ENCODE assay signal across 10 cellular contexts in genomic region chr14:102220031-102220430, GRCh38.
DNase-seq lines count a peak whose midpoint lies in the region; ATAC-seq and TF ChIP-seq lines count a peak whose summit lies in the region.
"Had no signal": no experiment of that assay in that cellular context is flagged by ENCODE, and none has a peak within 500 bp of the region (broad histone marks: within the 10 kb centered on the region; RNA-seq: fewer than 3 reads in every experiment).

No MANE protein-coding gene starts in this region.

- no peaks in the 10 kb centered on the region for H3K27me3 Mint-ChIP-seq in activated T-cell treated with anti-CD3 and anti-CD28 coated beads, Interleukin-2, amount 50 U/mL, for 24 hours

- no peak for DNase-seq in activated T-cell treated with anti-CD3 and anti-CD28 coated beads, Interleukin-2, amount 50 U/mL, for 24 hours
- DNase-seq in activated T-cell treated with anti-CD3 and anti-CD28 coated beads, Interleukin-2, amount 50 U/mL, for 48 hours = no peak
- no peak for DNase-seq in stimulated activated effector memory CD8-positive, alpha-beta T cell treated with anti-CD3 and anti-CD28 coated beads, Interleukin-12 subunit alpha, Interleukin-12 subunit beta, amount 100 ng/mL, for 72 hours (ENCODE audit: low spot score in 2 of 2)
- DNase-seq in upper lobe of right lung (no peak), ecto neural progenitor cell (ENCODE audit: low spot score) (no peak)
- DNase-seq in activated effector memory CD4-positive, alpha-beta T cell treated with Interleukin-2 at 50 U/mL for 16 hours = no peak
- DNase-seq: kidney had no signal

- H3K4me1 Mint-ChIP-seq in activated T-cell treated with anti-CD3 and anti-CD28 coated beads, Interleukin-2, amount 50 U/mL, for 24 hours (ENCODE audit: low read depth) = peaks cover 21% of the 10 kb centered on the region
- H3K4me1 Mint-ChIP-seq in stimulated activated effector memory CD8-positive, alpha-beta T cell treated with anti-CD3 and anti-CD28 coated beads, Interleukin-12 subunit alpha, Interleukin-12 subunit beta, amount 100 ng/mL, for 72 hours = peaks cover 24% of the 10 kb centered on the region

- H3K27ac ChIP-seq in upper lobe of right lung = no peak overlapping the region
- H3K27ac ChIP-seq: SK-N-MC had no signal

- no peak overlapping the region for H3K4me3 ChIP-seq in upper lobe of right lung
- H3K4me3 ChIP-seq: SK-N-MC had no signal

- no peak for TF ChIP-seq CTCF in upper lobe of right lung (IDR thresholded peaks at IDR 0.05)

- peaks cover 9% of the 10 kb centered on the region for H3K36me3 ChIP-seq in upper lobe of right lung

- no peaks in the 10 kb centered on the region for H3K9me3 Mint-ChIP-seq in activated T-cell treated with anti-CD3 and anti-CD28 coated beads, Interleukin-2, amount 50 U/mL, for 24 hours
- H3K9me3 Mint-ChIP-seq in stimulated activated effector memory CD8-positive, alpha-beta T cell treated with anti-CD3 and anti-CD28 coated beads, Interleukin-12 subunit alpha, Interleukin-12 subunit beta, amount 100 ng/mL, for 72 hours = no peaks in the 10 kb centered on the region

- no peaks in the 10 kb centered on the region for H3K9me3 ChIP-seq in upper lobe of right lung

- H3K4me1 ChIP-seq in upper lobe of right lung = no peaks in the 10 kb centered on the region

- no peak overlapping the region for H3K4me3 Mint-ChIP-seq in activated T-cell treated with anti-CD3 and anti-CD28 coated beads, Interleukin-2, amount 50 U/mL, for 24 hours
- no peak overlapping the region for H3K4me3 Mint-ChIP-seq in stimulated activated effector memory CD8-positive, alpha-beta T cell treated with anti-CD3 and anti-CD28 coated beads, Interleukin-12 subunit alpha, Interleukin-12 subunit beta, amount 100 ng/mL, for 72 hours

- peak overlapping the region; percentile 89 for H3K27ac Mint-ChIP-seq in activated T-cell treated with anti-CD3 and anti-CD28 coated beads, Interleukin-2, amount 50 U/mL, for 24 hours
- peak overlapping the region; percentile 33 for H3K27ac Mint-ChIP-seq in stimulated activated effector memory CD8-positive, alpha-beta T cell treated with anti-CD3 and anti-CD28 coated beads, Interleukin-12 subunit alpha, Interleukin-12 subunit beta, amount 100 ng/mL, for 72 hours

- intact Hi-C loops in upper lobe of right lung (cut with DNase I) = no loop called here

- no peaks in the 10 kb centered on the region for H3K27me3 ChIP-seq in upper lobe of right lung

- H3K36me3 Mint-ChIP-seq in activated T-cell treated with anti-CD3 and anti-CD28 coated beads, Interleukin-2, amount 50 U/mL, for 24 hours (ENCODE audit: low read depth) = peaks cover 47% of the 10 kb centered on the region
- peaks cover 17% of the 10 kb centered on the region for H3K36me3 Mint-ChIP-seq in stimulated activated effector memory CD8-positive, alpha-beta T cell treated with anti-CD3 and anti-CD28 coated beads, Interleukin-12 subunit alpha, Interleukin-12 subunit beta, amount 100 ng/mL, for 72 hours

- ATAC-seq in GM21717 (IDR thresholded peaks at IDR 0.05; ENCODE audit: unreplicated experiment) (peak; percentile 71), HG03439 (IDR thresholded peaks at IDR 0.05; ENCODE audit: unreplicated experiment) (peak; percentile 95), upper lobe of right lung (no peak)
- peak; percentile 52 for ATAC-seq in stimulated activated effector memory CD8-positive, alpha-beta T cell treated with anti-CD3 and anti-CD28 coated beads, Interleukin-12 subunit alpha, Interleukin-12 subunit beta, amount 100 ng/mL, for 72 hours
